In genomic region chr19:1098177-1099051, GRCh38 we compare ENCODE assay signal across 1 cellular context.
TF ChIP-seq lines count a peak whose summit lies in the region.

No MANE protein-coding gene starts in this region.

TF ChIP-seq in HepG2, 621 proteins besides CTCF, POLR2A, EP300 and RAD21 (continued from another document and continues in another):
- TF ChIP-seq PAXIP1 (CRISPR knock-in tag; conservative IDR thresholded peaks at IDR 0.05) (peak; percentile 97), FOXP1 (IDR thresholded peaks at IDR 0.05) (no peak), FOXP1 (CRISPR knock-in tag; IDR thresholded peaks at IDR 0.05) (peak; percentile 1; the same call in 1 of the 2 replicates), ATF7-NPFF (CRISPR knock-in tag; IDR thresholded peaks at IDR 0.05; ENCODE audit: low read depth) (peak; percentile 37; the same call in 1 of the 2 replicates), E2F2 (CRISPR knock-in tag; IDR thresholded peaks at IDR 0.05; ENCODE audit: borderline replicate concordance) (no peak), HNRNPLL (IDR thresholded peaks at IDR 0.05; ENCODE audit: low read depth, low read length, poor library complexity, severe bottlenecking) (no peak), BCLAF1 (IDR thresholded peaks at IDR 0.05) (no peak), MTF1 (CRISPR knock-in tag; IDR thresholded peaks at IDR 0.05) (no peak), TBP (CRISPR knock-in tag; IDR thresholded peaks at IDR 0.05) (no peak), RFX1 (IDR thresholded peaks at IDR 0.05) (no peak), XBP1 (CRISPR knock-in tag; IDR thresholded peaks at IDR 0.05) (no peak), ZNF562 (CRISPR knock-in tag; IDR thresholded peaks at IDR 0.05; ENCODE audit: borderline replicate concordance) (no peak), RORA (CRISPR knock-in tag; IDR thresholded peaks at IDR 0.05) (no peak), PCBP2 (optimal IDR thresholded peaks at IDR 0.05; ENCODE audit: low read depth, low read length, poor library complexity, severe bottlenecking) (peak; percentile 31), ASH2L (IDR thresholded peaks at IDR 0.05; ENCODE audit: insufficient read length, low read depth, low read length) (peak; percentile 75), IRF1 (CRISPR knock-in tag; IDR thresholded peaks at IDR 0.05; ENCODE audit: low read depth) (no peak), SNAPC4 (CRISPR knock-in tag; IDR thresholded peaks at IDR 0.05) (no peak), TOPORS (CRISPR knock-in tag; IDR thresholded peaks at IDR 0.05) (peak; percentile 93), ZNF460 (CRISPR knock-in tag; IDR thresholded peaks at IDR 0.05; ENCODE audit: borderline replicate concordance) (no peak), ISX (CRISPR knock-in tag; conservative IDR thresholded peaks at IDR 0.05) (no peak), HOXD1 (CRISPR knock-in tag; IDR thresholded peaks at IDR 0.05) (no peak), KDM1A (CRISPR knock-in tag; IDR thresholded peaks at IDR 0.05) (0 out of 2 replicates have a peak, but pooled peaks have one; percentile 48), NBN (conservative IDR thresholded peaks at IDR 0.05) (peak; percentile 25; the same call in 1 of the 2 replicates), ZNF331 (CRISPR knock-in tag; IDR thresholded peaks at IDR 0.05) (0 out of 2 replicates have a peak, but pooled peaks have one; percentile 38), ZBTB10 (CRISPR knock-in tag; IDR thresholded peaks at IDR 0.05; ENCODE audit: borderline replicate concordance) (no peak), HNRNPL (IDR thresholded peaks at IDR 0.05; ENCODE audit: low read depth, low read length) (peak; percentile 78; the same call in 1 of the 2 replicates), ZNF660 (CRISPR knock-in tag; IDR thresholded peaks at IDR 0.05; ENCODE audit: borderline replicate concordance, low read depth) (no peak), SNRNP70 (IDR thresholded peaks at IDR 0.05; ENCODE audit: low read depth, low read length) (no peak), ZNF841 (CRISPR knock-in tag; IDR thresholded peaks at IDR 0.05; ENCODE audit: borderline replicate concordance) (no peak), ZNF547 (CRISPR knock-in tag; IDR thresholded peaks at IDR 0.05) (no peak), ZGPAT (CRISPR knock-in tag; IDR thresholded peaks at IDR 0.05) (0 out of 2 replicates have a peak, but pooled peaks have one; percentile 22), ZNF329 (CRISPR knock-in tag; IDR thresholded peaks at IDR 0.05; ENCODE audit: low read depth) (no peak), NFIB (CRISPR knock-in tag; IDR thresholded peaks at IDR 0.05; ENCODE audit: borderline replicate concordance) (no peak), ZIK1 (CRISPR knock-in tag; IDR thresholded peaks at IDR 0.05; ENCODE audit: borderline replicate concordance, low read depth) (0 out of 2 replicates have a peak, but pooled peaks have one; percentile 34), CAMTA2 (CRISPR knock-in tag; IDR thresholded peaks at IDR 0.05; ENCODE audit: borderline replicate concordance) (no peak), ARID5B (CRISPR knock-in tag; IDR thresholded peaks at IDR 0.05) (peak; percentile 34; the same call in 1 of the 2 replicates), MTA3 (CRISPR knock-in tag; IDR thresholded peaks at IDR 0.05) (no peak), PRMT3 (CRISPR knock-in tag; IDR thresholded peaks at IDR 0.05; ENCODE audit: borderline replicate concordance, low read depth) (no peak), ZMYM4 (CRISPR knock-in tag; IDR thresholded peaks at IDR 0.05) (peak; percentile 56; the same call in 1 of the 2 replicates)
